2 cellular contexts compared by ENCODE assay signal in the genomic region with DNA sequence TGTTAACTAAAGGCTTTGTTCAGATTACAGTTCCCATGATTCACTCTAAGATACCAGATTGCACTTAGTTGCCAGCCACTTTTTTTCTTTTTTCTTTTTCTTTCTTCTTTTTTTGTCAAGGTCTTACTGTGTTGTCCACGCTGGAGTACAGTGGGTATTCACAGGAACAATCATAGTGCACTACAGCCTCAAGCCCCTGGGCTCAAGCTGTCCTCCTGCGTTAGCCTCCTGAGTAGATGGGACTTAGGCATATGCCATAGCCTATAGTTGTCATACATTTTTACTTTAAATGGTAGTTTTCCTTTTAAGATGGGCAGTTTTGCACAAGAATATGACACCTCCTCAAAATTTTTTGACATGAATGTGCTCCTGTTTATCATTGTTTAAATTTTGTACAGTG.
TF ChIP-seq lines count a peak whose summit lies in the region.

No MANE protein-coding gene starts in this region.

TF ChIP-seq in SK-N-SH, 30 proteins besides CTCF, POLR2A, EP300 and RAD21:
- TF ChIP-seq, protein P1, sequence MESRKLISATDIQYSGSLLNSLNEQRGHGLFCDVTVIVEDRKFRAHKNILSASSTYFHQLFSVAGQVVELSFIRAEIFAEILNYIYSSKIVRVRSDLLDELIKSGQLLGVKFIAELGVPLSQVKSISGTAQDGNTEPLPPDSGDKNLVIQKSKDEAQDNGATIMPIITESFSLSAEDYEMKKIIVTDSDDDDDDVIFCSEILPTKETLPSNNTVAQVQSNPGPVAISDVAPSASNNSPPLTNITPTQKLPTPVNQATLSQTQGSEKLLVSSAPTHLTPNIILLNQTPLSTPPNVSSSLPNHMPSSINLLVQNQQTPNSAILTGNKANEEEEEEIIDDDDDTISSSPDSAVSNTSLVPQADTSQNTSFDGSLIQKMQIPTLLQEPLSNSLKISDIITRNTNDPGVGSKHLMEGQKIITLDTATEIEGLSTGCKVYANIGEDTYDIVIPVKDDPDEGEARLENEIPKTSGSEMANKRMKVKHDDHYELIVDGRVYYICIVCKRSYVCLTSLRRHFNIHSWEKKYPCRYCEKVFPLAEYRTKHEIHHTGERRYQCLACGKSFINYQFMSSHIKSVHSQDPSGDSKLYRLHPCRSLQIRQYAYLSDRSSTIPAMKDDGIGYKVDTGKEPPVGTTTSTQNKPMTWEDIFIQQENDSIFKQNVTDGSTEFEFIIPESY (IDR thresholded peaks at IDR 0.05; ENCODE audit: borderline replicate concordance, low read depth) = no peak
- TF ChIP-seq, protein P2, sequence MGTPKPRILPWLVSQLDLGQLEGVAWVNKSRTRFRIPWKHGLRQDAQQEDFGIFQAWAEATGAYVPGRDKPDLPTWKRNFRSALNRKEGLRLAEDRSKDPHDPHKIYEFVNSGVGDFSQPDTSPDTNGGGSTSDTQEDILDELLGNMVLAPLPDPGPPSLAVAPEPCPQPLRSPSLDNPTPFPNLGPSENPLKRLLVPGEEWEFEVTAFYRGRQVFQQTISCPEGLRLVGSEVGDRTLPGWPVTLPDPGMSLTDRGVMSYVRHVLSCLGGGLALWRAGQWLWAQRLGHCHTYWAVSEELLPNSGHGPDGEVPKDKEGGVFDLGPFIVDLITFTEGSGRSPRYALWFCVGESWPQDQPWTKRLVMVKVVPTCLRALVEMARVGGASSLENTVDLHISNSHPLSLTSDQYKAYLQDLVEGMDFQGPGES (IDR thresholded peaks at IDR 0.05; ENCODE audit: low read depth, low read length) = no peak
- TF ChIP-seq ELF1 (IDR thresholded peaks at IDR 0.05) (no peak), EZH2phosphoT487 (IDR thresholded peaks at IDR 0.05; ENCODE audit: borderline replicate concordance, low read depth) (no peak), MXI1 (IDR thresholded peaks at IDR 0.05; ENCODE audit: low read depth, low read length) (no peak), TCF12 (IDR thresholded peaks at IDR 0.05) (no peak), NRF1 (IDR thresholded peaks at IDR 0.05; ENCODE audit: low read depth, low read length) (no peak), MEF2A (IDR thresholded peaks at IDR 0.05; ENCODE audit: borderline replicate concordance, low read depth) (no peak), GATA2 (CRISPR knock-in tag; IDR thresholded peaks at IDR 0.05) (no peak), NFIC (IDR thresholded peaks at IDR 0.05; ENCODE audit: borderline replicate concordance) (no peak), TEAD4 (IDR thresholded peaks at IDR 0.05; ENCODE audit: borderline replicate concordance, insufficient read depth) (no peak), FOSL2 (IDR thresholded peaks at IDR 0.05; ENCODE audit: borderline replicate concordance, low read depth) (no peak), SIN3A (IDR thresholded peaks at IDR 0.05; ENCODE audit: borderline replicate concordance, low read depth, low read length) (no peak), RFX5 (IDR thresholded peaks at IDR 0.05; ENCODE audit: low read length) (no peak), POLR2AphosphoS5 (IDR thresholded peaks at IDR 0.05; ENCODE audit: low read depth, low read length) (no peak)
- TF ChIP-seq, protein P3, sequence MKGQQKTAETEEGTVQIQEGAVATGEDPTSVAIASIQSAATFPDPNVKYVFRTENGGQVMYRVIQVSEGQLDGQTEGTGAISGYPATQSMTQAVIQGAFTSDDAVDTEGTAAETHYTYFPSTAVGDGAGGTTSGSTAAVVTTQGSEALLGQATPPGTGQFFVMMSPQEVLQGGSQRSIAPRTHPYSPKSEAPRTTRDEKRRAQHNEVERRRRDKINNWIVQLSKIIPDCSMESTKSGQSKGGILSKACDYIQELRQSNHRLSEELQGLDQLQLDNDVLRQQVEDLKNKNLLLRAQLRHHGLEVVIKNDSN (IDR thresholded peaks at IDR 0.05; ENCODE audit: borderline replicate concordance, low read depth) = no peak
- TF ChIP-seq, protein P4, sequence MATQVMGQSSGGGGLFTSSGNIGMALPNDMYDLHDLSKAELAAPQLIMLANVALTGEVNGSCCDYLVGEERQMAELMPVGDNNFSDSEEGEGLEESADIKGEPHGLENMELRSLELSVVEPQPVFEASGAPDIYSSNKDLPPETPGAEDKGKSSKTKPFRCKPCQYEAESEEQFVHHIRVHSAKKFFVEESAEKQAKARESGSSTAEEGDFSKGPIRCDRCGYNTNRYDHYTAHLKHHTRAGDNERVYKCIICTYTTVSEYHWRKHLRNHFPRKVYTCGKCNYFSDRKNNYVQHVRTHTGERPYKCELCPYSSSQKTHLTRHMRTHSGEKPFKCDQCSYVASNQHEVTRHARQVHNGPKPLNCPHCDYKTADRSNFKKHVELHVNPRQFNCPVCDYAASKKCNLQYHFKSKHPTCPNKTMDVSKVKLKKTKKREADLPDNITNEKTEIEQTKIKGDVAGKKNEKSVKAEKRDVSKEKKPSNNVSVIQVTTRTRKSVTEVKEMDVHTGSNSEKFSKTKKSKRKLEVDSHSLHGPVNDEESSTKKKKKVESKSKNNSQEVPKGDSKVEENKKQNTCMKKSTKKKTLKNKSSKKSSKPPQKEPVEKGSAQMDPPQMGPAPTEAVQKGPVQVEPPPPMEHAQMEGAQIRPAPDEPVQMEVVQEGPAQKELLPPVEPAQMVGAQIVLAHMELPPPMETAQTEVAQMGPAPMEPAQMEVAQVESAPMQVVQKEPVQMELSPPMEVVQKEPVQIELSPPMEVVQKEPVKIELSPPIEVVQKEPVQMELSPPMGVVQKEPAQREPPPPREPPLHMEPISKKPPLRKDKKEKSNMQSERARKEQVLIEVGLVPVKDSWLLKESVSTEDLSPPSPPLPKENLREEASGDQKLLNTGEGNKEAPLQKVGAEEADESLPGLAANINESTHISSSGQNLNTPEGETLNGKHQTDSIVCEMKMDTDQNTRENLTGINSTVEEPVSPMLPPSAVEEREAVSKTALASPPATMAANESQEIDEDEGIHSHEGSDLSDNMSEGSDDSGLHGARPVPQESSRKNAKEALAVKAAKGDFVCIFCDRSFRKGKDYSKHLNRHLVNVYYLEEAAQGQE (IDR thresholded peaks at IDR 0.05; ENCODE audit: low read depth, low read length) = no peak
- TF ChIP-seq, protein P5, sequence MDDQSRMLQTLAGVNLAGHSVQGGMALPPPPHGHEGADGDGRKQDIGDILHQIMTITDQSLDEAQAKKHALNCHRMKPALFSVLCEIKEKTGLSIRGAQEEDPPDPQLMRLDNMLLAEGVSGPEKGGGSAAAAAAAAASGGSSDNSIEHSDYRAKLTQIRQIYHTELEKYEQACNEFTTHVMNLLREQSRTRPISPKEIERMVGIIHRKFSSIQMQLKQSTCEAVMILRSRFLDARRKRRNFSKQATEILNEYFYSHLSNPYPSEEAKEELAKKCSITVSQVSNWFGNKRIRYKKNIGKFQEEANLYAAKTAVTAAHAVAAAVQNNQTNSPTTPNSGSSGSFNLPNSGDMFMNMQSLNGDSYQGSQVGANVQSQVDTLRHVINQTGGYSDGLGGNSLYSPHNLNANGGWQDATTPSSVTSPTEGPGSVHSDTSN (IDR thresholded peaks at IDR 0.05) = no peak

TF ChIP-seq in SK-N-SH treated with all-trans-retinoic acid at 6 μM for 48 hours, 23 proteins besides CTCF, POLR2A, EP300 and RAD21 (continued from another document):
- TF ChIP-seq, protein P6, sequence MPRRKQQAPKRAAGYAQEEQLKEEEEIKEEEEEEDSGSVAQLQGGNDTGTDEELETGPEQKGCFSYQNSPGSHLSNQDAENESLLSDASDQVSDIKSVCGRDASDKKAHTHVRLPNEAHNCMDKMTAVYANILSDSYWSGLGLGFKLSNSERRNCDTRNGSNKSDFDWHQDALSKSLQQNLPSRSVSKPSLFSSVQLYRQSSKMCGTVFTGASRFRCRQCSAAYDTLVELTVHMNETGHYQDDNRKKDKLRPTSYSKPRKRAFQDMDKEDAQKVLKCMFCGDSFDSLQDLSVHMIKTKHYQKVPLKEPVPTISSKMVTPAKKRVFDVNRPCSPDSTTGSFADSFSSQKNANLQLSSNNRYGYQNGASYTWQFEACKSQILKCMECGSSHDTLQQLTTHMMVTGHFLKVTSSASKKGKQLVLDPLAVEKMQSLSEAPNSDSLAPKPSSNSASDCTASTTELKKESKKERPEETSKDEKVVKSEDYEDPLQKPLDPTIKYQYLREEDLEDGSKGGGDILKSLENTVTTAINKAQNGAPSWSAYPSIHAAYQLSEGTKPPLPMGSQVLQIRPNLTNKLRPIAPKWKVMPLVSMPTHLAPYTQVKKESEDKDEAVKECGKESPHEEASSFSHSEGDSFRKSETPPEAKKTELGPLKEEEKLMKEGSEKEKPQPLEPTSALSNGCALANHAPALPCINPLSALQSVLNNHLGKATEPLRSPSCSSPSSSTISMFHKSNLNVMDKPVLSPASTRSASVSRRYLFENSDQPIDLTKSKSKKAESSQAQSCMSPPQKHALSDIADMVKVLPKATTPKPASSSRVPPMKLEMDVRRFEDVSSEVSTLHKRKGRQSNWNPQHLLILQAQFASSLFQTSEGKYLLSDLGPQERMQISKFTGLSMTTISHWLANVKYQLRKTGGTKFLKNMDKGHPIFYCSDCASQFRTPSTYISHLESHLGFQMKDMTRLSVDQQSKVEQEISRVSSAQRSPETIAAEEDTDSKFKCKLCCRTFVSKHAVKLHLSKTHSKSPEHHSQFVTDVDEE (CRISPR knock-in tag; IDR thresholded peaks at IDR 0.05) = no peak
- TF ChIP-seq OSR1 (CRISPR knock-in tag; IDR thresholded peaks at IDR 0.05) (no peak), ZNF565 (CRISPR knock-in tag; conservative IDR thresholded peaks at IDR 0.05; ENCODE audit: low read depth) (no peak), TOX (CRISPR knock-in tag; IDR thresholded peaks at IDR 0.05; ENCODE audit: borderline replicate concordance) (no peak), SNAI2 (CRISPR knock-in tag; IDR thresholded peaks at IDR 0.05) (no peak)
- TF ChIP-seq, protein P7, sequence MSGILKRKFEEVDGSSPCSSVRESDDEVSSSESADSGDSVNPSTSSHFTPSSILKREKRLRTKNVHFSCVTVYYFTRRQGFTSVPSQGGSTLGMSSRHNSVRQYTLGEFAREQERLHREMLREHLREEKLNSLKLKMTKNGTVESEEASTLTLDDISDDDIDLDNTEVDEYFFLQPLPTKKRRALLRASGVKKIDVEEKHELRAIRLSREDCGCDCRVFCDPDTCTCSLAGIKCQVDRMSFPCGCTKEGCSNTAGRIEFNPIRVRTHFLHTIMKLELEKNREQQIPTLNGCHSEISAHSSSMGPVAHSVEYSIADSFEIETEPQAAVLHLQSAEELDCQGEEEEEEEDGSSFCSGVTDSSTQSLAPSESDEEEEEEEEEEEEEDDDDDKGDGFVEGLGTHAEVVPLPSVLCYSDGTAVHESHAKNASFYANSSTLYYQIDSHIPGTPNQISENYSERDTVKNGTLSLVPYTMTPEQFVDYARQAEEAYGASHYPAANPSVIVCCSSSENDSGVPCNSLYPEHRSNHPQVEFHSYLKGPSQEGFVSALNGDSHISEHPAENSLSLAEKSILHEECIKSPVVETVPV (CRISPR knock-in tag; IDR thresholded peaks at IDR 0.05) = no peak
- TF ChIP-seq, protein P8, sequence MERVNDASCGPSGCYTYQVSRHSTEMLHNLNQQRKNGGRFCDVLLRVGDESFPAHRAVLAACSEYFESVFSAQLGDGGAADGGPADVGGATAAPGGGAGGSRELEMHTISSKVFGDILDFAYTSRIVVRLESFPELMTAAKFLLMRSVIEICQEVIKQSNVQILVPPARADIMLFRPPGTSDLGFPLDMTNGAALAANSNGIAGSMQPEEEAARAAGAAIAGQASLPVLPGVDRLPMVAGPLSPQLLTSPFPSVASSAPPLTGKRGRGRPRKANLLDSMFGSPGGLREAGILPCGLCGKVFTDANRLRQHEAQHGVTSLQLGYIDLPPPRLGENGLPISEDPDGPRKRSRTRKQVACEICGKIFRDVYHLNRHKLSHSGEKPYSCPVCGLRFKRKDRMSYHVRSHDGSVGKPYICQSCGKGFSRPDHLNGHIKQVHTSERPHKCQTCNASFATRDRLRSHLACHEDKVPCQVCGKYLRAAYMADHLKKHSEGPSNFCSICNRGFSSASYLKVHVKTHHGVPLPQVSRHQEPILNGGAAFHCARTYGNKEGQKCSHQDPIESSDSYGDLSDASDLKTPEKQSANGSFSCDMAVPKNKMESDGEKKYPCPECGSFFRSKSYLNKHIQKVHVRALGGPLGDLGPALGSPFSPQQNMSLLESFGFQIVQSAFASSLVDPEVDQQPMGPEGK (CRISPR knock-in tag; IDR thresholded peaks at IDR 0.05; ENCODE audit: borderline replicate concordance) = no peak
